ENCODE assay signal across 12 cellular contexts in genomic region chr2:179543361-179543901, GRCh38.
DNase-seq lines count a peak whose midpoint lies in the region; ATAC-seq and TF ChIP-seq lines count a peak whose summit lies in the region.
"Had no signal": no experiment of that assay in that cellular context is flagged by ENCODE, and none has a peak within 500 bp of the region (broad histone marks: within the 10 kb centered on the region; RNA-seq: fewer than 3 reads in every experiment).

No MANE protein-coding gene starts in this region.

- ATAC-seq in HG03354 (IDR thresholded peaks at IDR 0.05; ENCODE audit: poor library complexity, severe bottlenecking, unreplicated experiment) (no peak), HG02840 (IDR thresholded peaks at IDR 0.05; ENCODE audit: low FRiP score, unreplicated experiment) (no peak)
- ATAC-seq: A549, GM12878 had no signal

- H3K36me3 Mint-ChIP-seq in brain: no peaks in the 10 kb centered on the region
- H3K36me3 Mint-ChIP-seq: activated naive CD8-positive, alpha-beta T cell treated with anti-CD3 and anti-CD28 coated beads for 36 hours; mesothelial cell of epicardium had no signal

- peaks cover 15% of the 10 kb centered on the region for H3K27me3 Mint-ChIP-seq in brain

- peak overlapping the region in 2 of 5 experiments; percentile 5 to 12 for H3K4me3 Mint-ChIP-seq in brain
- H3K4me3 Mint-ChIP-seq: activated naive CD8-positive, alpha-beta T cell treated with anti-CD3 and anti-CD28 coated beads for 36 hours; mesothelial cell of epicardium had no signal

- no peak for TF ChIP-seq CTCF in brain (conservative IDR thresholded peaks at IDR 0.05)

- peaks cover 15% of the 10 kb centered on the region for H3K4me1 Mint-ChIP-seq in brain
- H3K4me1 Mint-ChIP-seq: activated naive CD8-positive, alpha-beta T cell treated with anti-CD3 and anti-CD28 coated beads for 36 hours had no signal

- DNase-seq in NCI-H1092 (lab: John Stamatoyannopoulos, UW) (peak; percentile 44), NCI-H1092 treated with DMSO at 0.1 percent for 48 hours (lab: John Stamatoyannopoulos, UW) (no peak), NCI-H128 (lab: John Stamatoyannopoulos, UW; ENCODE audit: unreplicated experiment) (peak; percentile 24), renal cortical epithelial cell (ENCODE audit: low read depth) (peak; percentile 48), SHP77 treated with DMSO at 0.1 percent for 48 hours (lab: John Stamatoyannopoulos, UW) (no peak)
- DNase-seq: activated naive CD8-positive, alpha-beta T cell treated with anti-CD3 and anti-CD28 coated beads for 36 hours had no signal

- peaks cover 2 to 7% (median 4%) of the 10 kb centered on the region in 5 experiments for H3K9me3 Mint-ChIP-seq in brain

- peak overlapping the region in 3 of 5 experiments; percentile 30 to 43 (median 31) for H3K27ac Mint-ChIP-seq in brain
- H3K27ac Mint-ChIP-seq: activated naive CD8-positive, alpha-beta T cell treated with anti-CD3 and anti-CD28 coated beads for 36 hours; mesothelial cell of epicardium had no signal

Comparison
In these comparisons a context has a peak if more than half of its experiments do, and no peak if none do; other contexts are left out.
1. DNase-seq: peak in NCI-H1092 (single experiment), NCI-H128 (single experiment) and renal cortical epithelial cell (single experiment); none in NCI-H1092 treated with DMSO at 0.1 percent for 48 hours (single experiment) and SHP77 treated with DMSO at 0.1 percent for 48 hours (single experiment).